ENCODE assay signal across 8 cellular contexts in genomic region chr3:48918388-48919214, GRCh38. TPM values are rescaled to one million over a fixed set of nuclear protein-coding genes. Genes with fewer than 3 reads are reported as not detected.
DNase-seq lines count a peak whose midpoint lies in the region; ATAC-seq lines count a peak whose summit lies in the region.

TSS of gene ARIH2 (plus strand) at chr3:48918842. CDS start at chr3:48927559, 8,717 bp downstream.

- ATAC-seq in GM21360 (IDR thresholded peaks at IDR 0.05; ENCODE audit: unreplicated experiment): peak; percentile 84

- peak; percentile 98 for DNase-seq in D341Med (ENCODE audit: low spot score)
- DNase-seq in HT1080 (ENCODE audit: low read depth): peak; percentile 91
- DNase-seq in OCI-M1 (lab: John Stamatoyannopoulos, UW): peak; percentile 97
- DNase-seq in activated T-cell treated with anti-CD3 and anti-CD28 coated beads for 4 hours: peak; percentile 77
- no peak for DNase-seq in epithelial cell of prostate (ENCODE audit: low read depth, low spot score)
- peak; percentile 93 for DNase-seq in mucosa of gallbladder (ENCODE audit: low spot score)
- peak; percentile 92 for DNase-seq in stimulated activated CD8-positive, alpha-beta memory T cell treated with anti-CD3 and anti-CD28 coated beads, Interleukin-4, amount 100 ng/mL, for 48 hours

- H3K27ac ChIP-seq in epithelial cell of prostate: peak within 1 kb of the TSS; percentile 90

RNA-seq across cellular contexts. Expression of gene ARIH2, which starts in this region (rescaled TPM):
- 109 and 119 TPM in 2 replicates for total RNA-seq in HT1080 (2014; rRNA removed; shearing (Covaris generic))
- polyA plus RNA-seq in HT1080 (2015; cell fraction: cytosol; rRNA removed): 97.8 and 107 TPM in 2 replicates
- polyA plus RNA-seq in HT1080 (2015; cell fraction: nucleus; rRNA removed): 115 and 123 TPM in 2 replicates
- 76.7 TPM for total RNA-seq in mucosa of gallbladder
